In genomic region chr9:98807811-98808195, GRCh38 we compare ENCODE assay signal across 8 cellular contexts. TPM values are rescaled to one million over a fixed set of nuclear protein-coding genes. Genes with fewer than 3 reads are reported as not detected.
DNase-seq lines count a peak whose midpoint lies in the region; ATAC-seq and TF ChIP-seq lines count a peak whose summit lies in the region.

No MANE protein-coding gene starts in this region.

- H3K36me3 ChIP-seq in HCT116 (ENCODE audit: control insufficient read depth in 1 of 2, insufficient read depth in 2 of 2, low read length in 2 of 2) (no peaks in the 10 kb centered on the region), esophagus squamous epithelium (no peaks in the 10 kb centered on the region)

- no peaks in the 10 kb centered on the region for H3K27me3 ChIP-seq in HCT116 (ENCODE audit: insufficient read depth, low read length)
- no peaks in the 10 kb centered on the region for H3K27me3 ChIP-seq in esophagus squamous epithelium

- 0 to 2% methylated on average over 9 to 12 of the region's 46 CpGs for WGBS in esophagus squamous epithelium, 2 donors

- TF ChIP-seq RAD21 in HCT116 (IDR thresholded peaks at IDR 0.05; ENCODE audit: low read depth), result no peak

- peak overlapping the region; percentile 90 for H3K4me3 Mint-ChIP-seq in T-helper 17 cell
- peak overlapping the region; percentile 70 for H3K4me3 Mint-ChIP-seq in osteocyte (ENCODE audit: unreplicated experiment)

- no peaks in the 10 kb centered on the region for H3K9me3 Mint-ChIP-seq in osteocyte (ENCODE audit: unreplicated experiment)

- RAD21 ChIA-PET in HCT116 (lab: Charles Lee; ENCODE audit: low non-redundant PET in 1 of 2, low total read pairs in 2 of 2, uncharacterized antibody in 2 of 2, unreplicated experiment in 2 of 2), result no interaction called here

- ATAC-seq in HCT116 (peak; percentile 55), T-helper 17 cell (peak; percentile 64), HG02981 (IDR thresholded peaks at IDR 0.05; ENCODE audit: unreplicated experiment) (no peak), HG03520 (IDR thresholded peaks at IDR 0.05; ENCODE audit: unreplicated experiment) (no peak), HG03159 (IDR thresholded peaks at IDR 0.05; ENCODE audit: unreplicated experiment) (no peak)

- POLR2A ChIA-PET in HCT116 (lab: Charles Lee), result no interaction called here

- no peaks in the 10 kb centered on the region for H3K9me3 ChIP-seq in HCT116 (ENCODE audit: control insufficient read depth in 1 of 2, insufficient read depth in 1 of 2, low read depth in 1 of 2, low read length in 2 of 2)
- H3K9me3 ChIP-seq in T-helper 17 cell (ENCODE audit: control insufficient read depth, low read length, poor library complexity, severe bottlenecking), result no peaks in the 10 kb centered on the region
- H3K9me3 ChIP-seq in esophagus squamous epithelium, result no peaks in the 10 kb centered on the region

- no peak for TF ChIP-seq CTCF in HCT116 (IDR thresholded peaks at IDR 0.05 in 2 of 3, conservative IDR thresholded peaks at IDR 0.05 in 1 of 3; ENCODE audit: borderline replicate concordance in 1 of 3, insufficient read depth in 1 of 3, low read depth in 2 of 3, low read length in 2 of 3)
- no peak for TF ChIP-seq CTCF in esophagus squamous epithelium (IDR thresholded peaks at IDR 0.05)
- no peak for TF ChIP-seq CTCF in osteocyte (IDR thresholded peaks at IDR 0.05)

- CTCF ChIA-PET in HCT116 (lab: Charles Lee), result interaction anchor here (0.7 to 2.8 kb wide), 2 partner anchors 8 to 40 kb away, joined by 3 to 14 read pairs; no protein-coding TSS in a partner anchor

- H3K27ac ChIP-seq in HCT116 (ENCODE audit: low read depth, low read length) (peak overlapping the region; percentile 66), esophagus squamous epithelium (peak overlapping the region; percentile 67 to 83 (median 77))

- H3K4me1 ChIP-seq in HCT116 (ENCODE audit: control insufficient read depth in 1 of 2, insufficient read depth in 2 of 2, low read length in 2 of 2) (peaks cover 31 to 51% of the 10 kb centered on the region in 2 experiments), esophagus squamous epithelium (peaks cover 21 to 90% (median 49%) of the 10 kb centered on the region in 3 donors)

- H3K79me2 ChIP-seq in HCT116 (ENCODE audit: insufficient read depth, low read length), result peaks cover 11% of the 10 kb centered on the region; the same call in 1 of the 2 replicates

- H3K4me3 ChIP-seq in HCT116 (replicated peaks in 1 of 2; ENCODE audit: low read depth in 1 of 2, low read length in 2 of 2) (peak overlapping the region; percentile 68 to 79), esophagus squamous epithelium (peak overlapping the region; percentile 49 to 76 (median 58))

- TF ChIP-seq POLR2A in HCT116 (IDR thresholded peaks at IDR 0.05; ENCODE audit: borderline replicate concordance, extremely low read depth, insufficient read depth, insufficient read length) (no peak), esophagus squamous epithelium (IDR thresholded peaks at IDR 0.05) (no peak)

- peak overlapping the region; percentile 80 for H3K9ac ChIP-seq in HCT116 (ENCODE audit: low read length)

- H2AFZ ChIP-seq in HCT116 (ENCODE audit: low read depth, low read length, poor library complexity, severe bottlenecking), result no peak overlapping the region

- no peaks in the 10 kb centered on the region for H4K20me1 ChIP-seq in HCT116 (ENCODE audit: insufficient read depth)

- BruUV-seq in HCT116 (replicated peaks; lab: Mats Ljungman, UMichigan), result no TSS peak

- peaks cover 23% of the 10 kb centered on the region for H3K4me1 Mint-ChIP-seq in T-helper 17 cell
- peaks cover 10% of the 10 kb centered on the region for H3K4me1 Mint-ChIP-seq in osteocyte (ENCODE audit: unreplicated experiment)

- no peak overlapping the region for H3K27ac Mint-ChIP-seq in T-helper 17 cell
- H3K27ac Mint-ChIP-seq in osteocyte (ENCODE audit: unreplicated experiment), result no peak overlapping the region

- peaks cover 20% of the 10 kb centered on the region for H3K27me3 Mint-ChIP-seq in T-helper 17 cell
- H3K27me3 Mint-ChIP-seq in osteocyte (ENCODE audit: unreplicated experiment), result peaks cover 69% of the 10 kb centered on the region

- no peaks in the 10 kb centered on the region for H3K36me3 Mint-ChIP-seq in T-helper 17 cell (ENCODE audit: low read depth)
- H3K36me3 Mint-ChIP-seq in osteocyte (ENCODE audit: unreplicated experiment), result no peaks in the 10 kb centered on the region

- DNase-seq in COLO668 (lab: John Stamatoyannopoulos, UW; ENCODE audit: unreplicated experiment) (peak; percentile 64), HCT116 (ENCODE audit: low read depth, low spot score) (no peak), T-helper 17 cell (no peak), esophagus squamous epithelium (lab: John Stamatoyannopoulos, UW) (no peak), osteocyte (ENCODE audit: extremely low spot score, unreplicated experiment) (no peak)

- H3K4me2 ChIP-seq in HCT116 (ENCODE audit: low read length), result peak overlapping the region; percentile 97

- intact Hi-C loops in HCT116 (cut with micrococcal nuclease), result loop anchor here (2.0 kb wide), 1 partner anchor 333 kb away; no protein-coding TSS in a partner anchor
- intact Hi-C loops in esophagus squamous epithelium (cut with DNase I), result no loop called here

- no peaks in the 10 kb centered on the region for H3K9me2 ChIP-seq in HCT116 (ENCODE audit: insufficient read depth)

TF ChIP-seq in HCT116, 20 proteins besides CTCF, POLR2A, EP300 and RAD21 (continues in another document):
- TF ChIP-seq YY1 (IDR thresholded peaks at IDR 0.05; ENCODE audit: extremely low read depth, insufficient replicate concordance, low read depth, low read length) (no peak), FOSL1 (IDR thresholded peaks at IDR 0.05; ENCODE audit: low read depth) (no peak), REST (IDR thresholded peaks at IDR 0.05; ENCODE audit: low read depth) (no peak), MAX (IDR thresholded peaks at IDR 0.05) (no peak), CBX3 (IDR thresholded peaks at IDR 0.05; ENCODE audit: low read depth) (no peak), JUND (IDR thresholded peaks at IDR 0.05) (no peak), SIN3A (IDR thresholded peaks at IDR 0.05; ENCODE audit: low read depth) (no peak), TCF7L2 (IDR thresholded peaks at IDR 0.05; ENCODE audit: borderline replicate concordance, extremely low read depth, insufficient read depth, insufficient read length) (no peak), ELF1 (IDR thresholded peaks at IDR 0.05; ENCODE audit: borderline replicate concordance, low read depth) (no peak), CEBPB (IDR thresholded peaks at IDR 0.05; ENCODE audit: low read depth) (no peak), EZH2 (IDR thresholded peaks at IDR 0.05) (no peak), EZH2phosphoT487 (IDR thresholded peaks at IDR 0.05; ENCODE audit: borderline replicate concordance) (no peak), SP1 (IDR thresholded peaks at IDR 0.05; ENCODE audit: low read depth) (no peak), ZFX (IDR thresholded peaks at IDR 0.05) (no peak), EGR1 (IDR thresholded peaks at IDR 0.05; ENCODE audit: low read depth) (no peak)
- TF ChIP-seq, protein P1, sequence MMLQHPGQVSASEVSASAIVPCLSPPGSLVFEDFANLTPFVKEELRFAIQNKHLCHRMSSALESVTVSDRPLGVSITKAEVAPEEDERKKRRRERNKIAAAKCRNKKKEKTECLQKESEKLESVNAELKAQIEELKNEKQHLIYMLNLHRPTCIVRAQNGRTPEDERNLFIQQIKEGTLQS (IDR thresholded peaks at IDR 0.05), result no peak

RNA-seq across cellular contexts. Expression of gene GALNT12, which starts 0.3 kb away (rescaled TPM):
- total RNA-seq in HCT116 (2021; ENCODE audit: unreplicated experiment), result 31.2 TPM
- 30.0 and 30.3 TPM in 2 replicates for polyA plus RNA-seq in HCT116 (2012)
- 10 to 100 TPM; 10.2 to 11.3 TPM for total RNA-seq in T-helper 17 cell
- total RNA-seq in esophagus squamous epithelium, result 10 to 100 TPM; 17.5 to 25.9 (median 21.1) TPM
- not detected in 2 replicates for total RNA-seq in osteocyte

RNA-seq across cellular contexts. Expression of gene ANKS6, which starts 11.4 kb away (rescaled TPM):
- total RNA-seq in HCT116 (2021; ENCODE audit: unreplicated experiment) (39.2 TPM), T-helper 17 cell (10 to 100 TPM in 1 of 2 donors, 1 to 10 TPM in 1; 9.6 to 10.0 TPM), esophagus squamous epithelium (10 to 100 TPM; 11.0 to 21.7 (median 15.3) TPM), osteocyte (16.6 and 21.1 TPM in 2 replicates)
- polyA plus RNA-seq in HCT116 (2012), result 34.6 and 36.1 TPM in 2 replicates

Comparison
In these comparisons a context has a peak if more than half of its experiments do, and no peak if none do; other contexts are left out.
1. ATAC-seq: peak in HCT116 (single experiment) and T-helper 17 cell (single experiment); none in HG02981 (single experiment), HG03520 (single experiment) and HG03159 (single experiment).